ENCODE assay signal across 11 cellular contexts in genomic region chr3:54123538-54124196, GRCh38. TPM values are rescaled to one million over a fixed set of nuclear protein-coding genes. Genes with fewer than 3 reads are reported as not detected.
A peak's percentile ranks its signal among the peaks of the same experiment; 100 is the strongest.
DNase-seq lines count a peak whose midpoint lies in the region; ATAC-seq and TF ChIP-seq lines count a peak whose summit lies in the region.
"Had no signal": no experiment of that assay in that cellular context is flagged by ENCODE, and none has a peak within 500 bp of the region (broad histone marks: within the 10 kb centered on the region; RNA-seq: fewer than 3 reads in every experiment).

No MANE protein-coding gene starts in this region.

- no peak for DNase-seq in T-helper 2 cell treated with Interferon-gamma antibody and Interleukin-4, amounts not matched to agents 5 μg/mL and 100 μg/mL, for 36 hours (ENCODE audit: low spot score)
- DNase-seq in T-helper 2 cell: no peak
- DNase-seq in cardiac fibroblast (ENCODE audit: low read depth in 2 of 2): peak; percentile 3 to 10
- peak; percentile 17 for DNase-seq in kidney tubule cell (ENCODE audit: low spot score)
- no peak for DNase-seq in tibial artery
- DNase-seq in left lobe of liver (ENCODE audit: low spot score): no peak
- DNase-seq in brain microvascular endothelial cell: no peak
- no peak for DNase-seq in effector CD4-positive, alpha-beta T cell
- DNase-seq: amniotic stem cell, left colon, NCI-H1436 had no signal

- H3K9me3 Mint-ChIP-seq in T-helper 2 cell treated with Interferon-gamma antibody and Interleukin-4, amounts not matched to agents 5 μg/mL and 100 μg/mL, for 36 hours: no peaks in the 10 kb centered on the region

- H3K27ac ChIP-seq in tibial artery: peak overlapping the region in 1 of 2 donors; percentile 13
- H3K27ac ChIP-seq in brain microvascular endothelial cell: no peak overlapping the region

- no peak for TF ChIP-seq CTCF in cardiac fibroblast (IDR thresholded peaks at IDR 0.05; ENCODE audit: low read depth, low read length)
- TF ChIP-seq CTCF in tibial artery (IDR thresholded peaks at IDR 0.05): no peak
- no peak for TF ChIP-seq CTCF in brain microvascular endothelial cell (IDR thresholded peaks at IDR 0.05; ENCODE audit: low read depth, low read length, missing control alignments)

- peaks cover 0 to 36% (median 27%) of the 10 kb centered on the region in 4 donors for H3K4me1 ChIP-seq in tibial artery

- H3K36me3 ChIP-seq in tibial artery (no peaks in the 10 kb centered on the region), brain microvascular endothelial cell (replicated peaks) (no peaks in the 10 kb centered on the region)

- no peaks in the 10 kb centered on the region for H3K9me3 ChIP-seq in tibial artery

- H3K36me3 Mint-ChIP-seq in T-helper 2 cell treated with Interferon-gamma antibody and Interleukin-4, amounts not matched to agents 5 μg/mL and 100 μg/mL, for 36 hours (ENCODE audit: low read depth): no peaks in the 10 kb centered on the region

- ATAC-seq in left lobe of liver: no peak
- ATAC-seq: left colon had no signal

- peak overlapping the region in 1 of 2 donors; percentile 40 for H3K4me3 ChIP-seq in cardiac fibroblast (replicated peaks in 1 of 2; ENCODE audit: low read depth in 2 of 2, low read length in 2 of 2)
- H3K4me3 ChIP-seq in tibial artery: peak overlapping the region; percentile 61 to 84
- H3K4me3 ChIP-seq in brain microvascular endothelial cell (ENCODE audit: low read depth, low read length): no peak overlapping the region

- peaks cover 3% of the 10 kb centered on the region for H3K4me1 Mint-ChIP-seq in T-helper 2 cell treated with Interferon-gamma antibody and Interleukin-4, amounts not matched to agents 5 μg/mL and 100 μg/mL, for 36 hours (ENCODE audit: low read depth)

- in situ Hi-C loops in brain microvascular endothelial cell (cut with HindIII; ENCODE audit: low pct_ligation_motif_present, low sequenced_read_pairs): no loop called here

- peak overlapping the region; percentile 21 for H3K4me3 Mint-ChIP-seq in T-helper 2 cell treated with Interferon-gamma antibody and Interleukin-4, amounts not matched to agents 5 μg/mL and 100 μg/mL, for 36 hours

- peaks cover 52% of the 10 kb centered on the region for H3K27me3 Mint-ChIP-seq in T-helper 2 cell treated with Interferon-gamma antibody and Interleukin-4, amounts not matched to agents 5 μg/mL and 100 μg/mL, for 36 hours (ENCODE audit: low read depth)

- H3K27me3 ChIP-seq in tibial artery: peaks cover 0 to 35% of the 10 kb centered on the region in 2 donors
- H3K27me3 ChIP-seq in brain microvascular endothelial cell (replicated peaks): peaks cover 43% of the 10 kb centered on the region

- H3K27ac Mint-ChIP-seq in T-helper 2 cell treated with Interferon-gamma antibody and Interleukin-4, amounts not matched to agents 5 μg/mL and 100 μg/mL, for 36 hours: no peak overlapping the region

- intact Hi-C loops in tibial artery (cut with DNase I; ENCODE audit: low total_unique reads): no loop called here

RNA-seq across cellular contexts. Expression of gene CACNA2D3, which starts 1.3 kb away (rescaled TPM):
- total RNA-seq in left lobe of liver: 0.10 TPM

Comparison
In these comparisons a context has a peak if more than half of its experiments do, and no peak if none do; other contexts are left out.
1. DNase-seq: peak in cardiac fibroblast (2 of 2) and kidney tubule cell (single experiment); none in T-helper 2 cell treated with Interferon-gamma antibody and Interleukin-4, amounts not matched to agents 5 μg/mL and 100 μg/mL, for 36 hours (single experiment), T-helper 2 cell (0 of 5), tibial artery (0 of 2), left lobe of liver (single experiment), brain microvascular endothelial cell (single experiment) and effector CD4-positive, alpha-beta T cell (single experiment).